2 cellular contexts compared by ENCODE assay signal in genomic region chr22:35212996-35213395, GRCh38.
TF ChIP-seq lines count a peak whose summit lies in the region.

No MANE protein-coding gene starts in this region.

TF ChIP-seq in GM23338, 12 proteins besides CTCF, POLR2A, EP300 and RAD21:
- TF ChIP-seq EZH2 (IDR thresholded peaks at IDR 0.05; ENCODE audit: low read depth, unreplicated experiment) (no peak), CREB1 (CRISPR knock-in tag; IDR thresholded peaks at IDR 0.05; ENCODE audit: low read depth) (no peak), ZNF331 (CRISPR knock-in tag; IDR thresholded peaks at IDR 0.05; ENCODE audit: low read depth) (no peak), ZNF114 (CRISPR knock-in tag; IDR thresholded peaks at IDR 0.05) (no peak), STAT1 (IDR thresholded peaks at IDR 0.05; ENCODE audit: unreplicated experiment) (no peak), REST (IDR thresholded peaks at IDR 0.05; ENCODE audit: unreplicated experiment) (no peak), EZH2phosphoT487 (IDR thresholded peaks at IDR 0.05; ENCODE audit: unreplicated experiment) (no peak), NANOG (IDR thresholded peaks at IDR 0.05; ENCODE audit: borderline replicate concordance) (no peak), POLR2AphosphoS5 (IDR thresholded peaks at IDR 0.05; ENCODE audit: low read depth) (no peak), JUNB (IDR thresholded peaks at IDR 0.05; ENCODE audit: unreplicated experiment) (no peak)
- TF ChIP-seq, protein P1, sequence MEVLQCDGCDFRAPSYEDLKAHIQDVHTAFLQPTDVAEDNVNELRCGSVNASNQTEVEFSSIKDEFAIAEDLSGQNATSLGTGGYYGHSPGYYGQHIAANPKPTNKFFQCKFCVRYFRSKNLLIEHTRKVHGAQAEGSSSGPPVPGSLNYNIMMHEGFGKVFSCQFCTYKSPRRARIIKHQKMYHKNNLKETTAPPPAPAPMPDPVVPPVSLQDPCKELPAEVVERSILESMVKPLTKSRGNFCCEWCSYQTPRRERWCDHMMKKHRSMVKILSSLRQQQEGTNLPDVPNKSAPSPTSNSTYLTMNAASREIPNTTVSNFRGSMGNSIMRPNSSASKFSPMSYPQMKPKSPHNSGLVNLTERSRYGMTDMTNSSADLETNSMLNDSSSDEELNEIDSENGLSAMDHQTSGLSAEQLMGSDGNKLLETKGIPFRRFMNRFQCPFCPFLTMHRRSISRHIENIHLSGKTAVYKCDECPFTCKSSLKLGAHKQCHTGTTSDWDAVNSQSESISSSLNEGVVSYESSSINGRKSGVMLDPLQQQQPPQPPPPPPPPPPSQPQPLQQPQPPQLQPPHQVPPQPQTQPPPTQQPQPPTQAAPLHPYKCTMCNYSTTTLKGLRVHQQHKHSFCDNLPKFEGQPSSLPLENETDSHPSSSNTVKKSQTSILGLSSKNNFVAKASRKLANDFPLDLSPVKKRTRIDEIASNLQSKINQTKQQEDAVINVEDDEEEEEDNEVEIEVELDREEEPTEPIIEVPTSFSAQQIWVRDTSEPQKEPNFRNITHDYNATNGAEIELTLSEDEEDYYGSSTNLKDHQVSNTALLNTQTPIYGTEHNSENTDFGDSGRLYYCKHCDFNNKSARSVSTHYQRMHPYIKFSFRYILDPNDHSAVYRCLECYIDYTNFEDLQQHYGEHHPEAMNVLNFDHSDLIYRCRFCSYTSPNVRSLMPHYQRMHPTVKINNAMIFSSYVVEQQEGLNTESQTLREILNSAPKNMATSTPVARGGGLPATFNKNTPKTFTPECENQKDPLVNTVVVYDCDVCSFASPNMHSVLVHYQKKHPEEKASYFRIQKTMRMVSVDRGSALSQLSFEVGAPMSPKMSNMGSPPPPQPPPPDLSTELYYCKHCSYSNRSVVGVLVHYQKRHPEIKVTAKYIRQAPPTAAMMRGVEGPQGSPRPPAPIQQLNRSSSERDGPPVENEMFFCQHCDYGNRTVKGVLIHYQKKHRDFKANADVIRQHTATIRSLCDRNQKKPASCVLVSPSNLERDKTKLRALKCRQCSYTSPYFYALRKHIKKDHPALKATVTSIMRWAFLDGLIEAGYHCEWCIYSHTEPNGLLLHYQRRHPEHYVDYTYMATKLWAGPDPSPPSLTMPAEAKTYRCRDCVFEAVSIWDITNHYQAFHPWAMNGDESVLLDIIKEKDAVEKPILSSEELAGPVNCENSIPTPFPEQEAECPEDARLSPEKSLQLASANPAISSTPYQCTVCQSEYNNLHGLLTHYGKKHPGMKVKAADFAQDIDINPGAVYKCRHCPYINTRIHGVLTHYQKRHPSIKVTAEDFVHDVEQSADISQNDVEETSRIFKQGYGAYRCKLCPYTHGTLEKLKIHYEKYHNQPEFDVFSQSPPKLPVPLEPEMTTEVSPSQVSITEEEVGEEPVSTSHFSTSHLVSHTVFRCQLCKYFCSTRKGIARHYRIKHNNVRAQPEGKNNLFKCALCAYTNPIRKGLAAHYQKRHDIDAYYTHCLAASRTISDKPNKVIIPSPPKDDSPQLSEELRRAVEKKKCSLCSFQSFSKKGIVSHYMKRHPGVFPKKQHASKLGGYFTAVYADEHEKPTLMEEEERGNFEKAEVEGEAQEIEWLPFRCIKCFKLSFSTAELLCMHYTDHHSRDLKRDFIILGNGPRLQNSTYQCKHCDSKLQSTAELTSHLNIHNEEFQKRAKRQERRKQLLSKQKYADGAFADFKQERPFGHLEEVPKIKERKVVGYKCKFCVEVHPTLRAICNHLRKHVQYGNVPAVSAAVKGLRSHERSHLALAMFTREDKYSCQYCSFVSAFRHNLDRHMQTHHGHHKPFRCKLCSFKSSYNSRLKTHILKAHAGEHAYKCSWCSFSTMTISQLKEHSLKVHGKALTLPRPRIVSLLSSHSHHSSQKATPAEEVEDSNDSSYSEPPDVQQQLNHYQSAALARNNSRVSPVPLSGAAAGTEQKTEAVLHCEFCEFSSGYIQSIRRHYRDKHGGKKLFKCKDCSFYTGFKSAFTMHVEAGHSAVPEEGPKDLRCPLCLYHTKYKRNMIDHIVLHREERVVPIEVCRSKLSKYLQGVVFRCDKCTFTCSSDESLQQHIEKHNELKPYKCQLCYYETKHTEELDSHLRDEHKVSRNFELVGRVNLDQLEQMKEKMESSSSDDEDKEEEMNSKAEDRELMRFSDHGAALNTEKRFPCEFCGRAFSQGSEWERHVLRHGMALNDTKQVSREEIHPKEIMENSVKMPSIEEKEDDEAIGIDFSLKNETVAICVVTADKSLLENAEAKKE (CRISPR knock-in tag; IDR thresholded peaks at IDR 0.05), result no peak
- TF ChIP-seq, protein P2, sequence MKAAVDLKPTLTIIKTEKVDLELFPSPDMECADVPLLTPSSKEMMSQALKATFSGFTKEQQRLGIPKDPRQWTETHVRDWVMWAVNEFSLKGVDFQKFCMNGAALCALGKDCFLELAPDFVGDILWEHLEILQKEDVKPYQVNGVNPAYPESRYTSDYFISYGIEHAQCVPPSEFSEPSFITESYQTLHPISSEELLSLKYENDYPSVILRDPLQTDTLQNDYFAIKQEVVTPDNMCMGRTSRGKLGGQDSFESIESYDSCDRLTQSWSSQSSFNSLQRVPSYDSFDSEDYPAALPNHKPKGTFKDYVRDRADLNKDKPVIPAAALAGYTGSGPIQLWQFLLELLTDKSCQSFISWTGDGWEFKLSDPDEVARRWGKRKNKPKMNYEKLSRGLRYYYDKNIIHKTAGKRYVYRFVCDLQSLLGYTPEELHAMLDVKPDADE (IDR thresholded peaks at IDR 0.05), result no peak

TF ChIP-seq in SK-N-SH, 30 proteins besides CTCF, POLR2A, EP300 and RAD21:
- TF ChIP-seq SMC3 (IDR thresholded peaks at IDR 0.05; ENCODE audit: low read depth, low read length) (no peak), NFIC (IDR thresholded peaks at IDR 0.05; ENCODE audit: borderline replicate concordance) (no peak), MXI1 (IDR thresholded peaks at IDR 0.05; ENCODE audit: low read depth, low read length) (no peak), POLR2AphosphoS5 (IDR thresholded peaks at IDR 0.05; ENCODE audit: low read depth, low read length) (no peak), RFX5 (IDR thresholded peaks at IDR 0.05; ENCODE audit: low read length) (no peak), RXRA (IDR thresholded peaks at IDR 0.05; ENCODE audit: borderline replicate concordance, low read depth) (no peak), MEF2A (IDR thresholded peaks at IDR 0.05; ENCODE audit: borderline replicate concordance, low read depth) (no peak)
- TF ChIP-seq, protein P3, sequence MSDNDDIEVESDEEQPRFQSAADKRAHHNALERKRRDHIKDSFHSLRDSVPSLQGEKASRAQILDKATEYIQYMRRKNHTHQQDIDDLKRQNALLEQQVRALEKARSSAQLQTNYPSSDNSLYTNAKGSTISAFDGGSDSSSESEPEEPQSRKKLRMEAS (IDR thresholded peaks at IDR 0.05; ENCODE audit: low read depth), result no peak
